In genomic region chr1:149927535-149928387, GRCh38 we compare ENCODE assay signal across 1 cellular context.
A peak's percentile ranks its signal among the peaks of the same experiment; 100 is the strongest.
TF ChIP-seq lines count a peak whose summit lies in the region.

TSS of gene SF3B4 (minus strand) at chr1:149927803. CDS start at chr1:149927759, 44 bp downstream.

TF ChIP-seq in HepG2, 621 proteins besides CTCF, POLR2A, EP300 and RAD21 (continued from another document and continues in another):
- no peak for TF ChIP-seq ZSCAN12 (CRISPR knock-in tag; IDR thresholded peaks at IDR 0.05)
- peak; percentile 70 for TF ChIP-seq HNRNPLL (IDR thresholded peaks at IDR 0.05; ENCODE audit: low read depth, low read length, poor library complexity, severe bottlenecking)
- peak; percentile 40; the same call in 1 of the 2 replicates for TF ChIP-seq FOXP4 (CRISPR knock-in tag; IDR thresholded peaks at IDR 0.05)
- TF ChIP-seq SAP130 (CRISPR knock-in tag; IDR thresholded peaks at IDR 0.05; ENCODE audit: low read depth), result peak; percentile 90
- no peak for TF ChIP-seq MZF1 (CRISPR knock-in tag; IDR thresholded peaks at IDR 0.05; ENCODE audit: borderline replicate concordance)
- TF ChIP-seq ZMYM4 (CRISPR knock-in tag; IDR thresholded peaks at IDR 0.05), result peak; percentile 83
- TF ChIP-seq GMEB2 (CRISPR knock-in tag; IDR thresholded peaks at IDR 0.05; ENCODE audit: low read depth), result peak; percentile 60; the same call in 1 of the 2 replicates
- peak; percentile 47; the same call in 1 of the 2 replicates for TF ChIP-seq RXRB (CRISPR knock-in tag; IDR thresholded peaks at IDR 0.05; ENCODE audit: borderline replicate concordance)
- 0 out of 2 replicates have a peak, but pooled peaks have one; percentile 25 for TF ChIP-seq ZNF235 (CRISPR knock-in tag; IDR thresholded peaks at IDR 0.05; ENCODE audit: borderline replicate concordance)
- TF ChIP-seq NFE2L2 (IDR thresholded peaks at IDR 0.05; ENCODE audit: low read length), result no peak
- TF ChIP-seq HCFC1 (IDR thresholded peaks at IDR 0.05; ENCODE audit: low read depth, low read length), result peak; percentile 69
- TF ChIP-seq, protein P1, sequence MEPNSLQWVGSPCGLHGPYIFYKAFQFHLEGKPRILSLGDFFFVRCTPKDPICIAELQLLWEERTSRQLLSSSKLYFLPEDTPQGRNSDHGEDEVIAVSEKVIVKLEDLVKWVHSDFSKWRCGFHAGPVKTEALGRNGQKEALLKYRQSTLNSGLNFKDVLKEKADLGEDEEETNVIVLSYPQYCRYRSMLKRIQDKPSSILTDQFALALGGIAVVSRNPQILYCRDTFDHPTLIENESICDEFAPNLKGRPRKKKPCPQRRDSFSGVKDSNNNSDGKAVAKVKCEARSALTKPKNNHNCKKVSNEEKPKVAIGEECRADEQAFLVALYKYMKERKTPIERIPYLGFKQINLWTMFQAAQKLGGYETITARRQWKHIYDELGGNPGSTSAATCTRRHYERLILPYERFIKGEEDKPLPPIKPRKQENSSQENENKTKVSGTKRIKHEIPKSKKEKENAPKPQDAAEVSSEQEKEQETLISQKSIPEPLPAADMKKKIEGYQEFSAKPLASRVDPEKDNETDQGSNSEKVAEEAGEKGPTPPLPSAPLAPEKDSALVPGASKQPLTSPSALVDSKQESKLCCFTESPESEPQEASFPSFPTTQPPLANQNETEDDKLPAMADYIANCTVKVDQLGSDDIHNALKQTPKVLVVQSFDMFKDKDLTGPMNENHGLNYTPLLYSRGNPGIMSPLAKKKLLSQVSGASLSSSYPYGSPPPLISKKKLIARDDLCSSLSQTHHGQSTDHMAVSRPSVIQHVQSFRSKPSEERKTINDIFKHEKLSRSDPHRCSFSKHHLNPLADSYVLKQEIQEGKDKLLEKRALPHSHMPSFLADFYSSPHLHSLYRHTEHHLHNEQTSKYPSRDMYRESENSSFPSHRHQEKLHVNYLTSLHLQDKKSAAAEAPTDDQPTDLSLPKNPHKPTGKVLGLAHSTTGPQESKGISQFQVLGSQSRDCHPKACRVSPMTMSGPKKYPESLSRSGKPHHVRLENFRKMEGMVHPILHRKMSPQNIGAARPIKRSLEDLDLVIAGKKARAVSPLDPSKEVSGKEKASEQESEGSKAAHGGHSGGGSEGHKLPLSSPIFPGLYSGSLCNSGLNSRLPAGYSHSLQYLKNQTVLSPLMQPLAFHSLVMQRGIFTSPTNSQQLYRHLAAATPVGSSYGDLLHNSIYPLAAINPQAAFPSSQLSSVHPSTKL (CRISPR knock-in tag; IDR thresholded peaks at IDR 0.05), result 0 out of 2 replicates have a peak, but pooled peaks have one; percentile 55
- TF ChIP-seq AKAP8 (CRISPR knock-in tag; IDR thresholded peaks at IDR 0.05), result no peak
- TF ChIP-seq SMYD3 (CRISPR knock-in tag; IDR thresholded peaks at IDR 0.05), result no peak
- no peak; the same call in 1 of the 2 replicates for TF ChIP-seq MAZ (IDR thresholded peaks at IDR 0.05; ENCODE audit: borderline replicate concordance, low read depth, low read length)
- TF ChIP-seq MAZ (CRISPR knock-in tag; IDR thresholded peaks at IDR 0.05; ENCODE audit: low read depth), result peak; percentile 26; the same call in 1 of the 2 replicates
- TF ChIP-seq ETV5 (CRISPR knock-in tag; IDR thresholded peaks at IDR 0.05; ENCODE audit: borderline replicate concordance), result peak; percentile 34; the same call in 1 of the 2 replicates
- TF ChIP-seq DMAP1 (CRISPR knock-in tag; IDR thresholded peaks at IDR 0.05), result peak; percentile 66; the same call in 1 of the 2 replicates
- TF ChIP-seq MEF2D (CRISPR knock-in tag; IDR thresholded peaks at IDR 0.05), result peak; percentile 81
- peak; percentile 84 for TF ChIP-seq SPEN (CRISPR knock-in tag; IDR thresholded peaks at IDR 0.05; ENCODE audit: low read depth)
- no peak for TF ChIP-seq E2F2 (CRISPR knock-in tag; IDR thresholded peaks at IDR 0.05; ENCODE audit: borderline replicate concordance)
- TF ChIP-seq, protein P2, sequence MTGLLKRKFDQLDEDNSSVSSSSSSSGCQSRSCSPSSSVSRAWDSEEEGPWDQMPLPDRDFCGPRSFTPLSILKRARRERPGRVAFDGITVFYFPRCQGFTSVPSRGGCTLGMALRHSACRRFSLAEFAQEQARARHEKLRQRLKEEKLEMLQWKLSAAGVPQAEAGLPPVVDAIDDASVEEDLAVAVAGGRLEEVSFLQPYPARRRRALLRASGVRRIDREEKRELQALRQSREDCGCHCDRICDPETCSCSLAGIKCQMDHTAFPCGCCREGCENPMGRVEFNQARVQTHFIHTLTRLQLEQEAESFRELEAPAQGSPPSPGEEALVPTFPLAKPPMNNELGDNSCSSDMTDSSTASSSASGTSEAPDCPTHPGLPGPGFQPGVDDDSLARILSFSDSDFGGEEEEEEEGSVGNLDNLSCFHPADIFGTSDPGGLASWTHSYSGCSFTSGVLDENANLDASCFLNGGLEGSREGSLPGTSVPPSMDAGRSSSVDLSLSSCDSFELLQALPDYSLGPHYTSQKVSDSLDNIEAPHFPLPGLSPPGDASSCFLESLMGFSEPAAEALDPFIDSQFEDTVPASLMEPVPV (CRISPR knock-in tag; IDR thresholded peaks at IDR 0.05), result 0 out of 2 replicates have a peak, but pooled peaks have one; percentile 35
- TF ChIP-seq FOXK2 (IDR thresholded peaks at IDR 0.05), result no peak
- TF ChIP-seq ZNF3 (CRISPR knock-in tag; IDR thresholded peaks at IDR 0.05), result no peak
- TF ChIP-seq SP4 (CRISPR knock-in tag; IDR thresholded peaks at IDR 0.05), result peak; percentile 91
- peak; percentile 32; the same call in 1 of the 2 replicates for TF ChIP-seq ZBTB38 (CRISPR knock-in tag; IDR thresholded peaks at IDR 0.05)
- 0 out of 2 replicates have a peak, but pooled peaks have one; percentile 39 for TF ChIP-seq ZNF354B (CRISPR knock-in tag; IDR thresholded peaks at IDR 0.05)
- peak; percentile 67; the same call in 1 of the 2 replicates for TF ChIP-seq HNRNPL (IDR thresholded peaks at IDR 0.05; ENCODE audit: low read depth, low read length)
- peak; percentile 58; the same call in 1 of the 2 replicates for TF ChIP-seq ZNF878 (CRISPR knock-in tag; IDR thresholded peaks at IDR 0.05)
- TF ChIP-seq ZFYVE20 (CRISPR knock-in tag; IDR thresholded peaks at IDR 0.05; ENCODE audit: borderline replicate concordance, low read depth), result no peak
- TF ChIP-seq ZNF501 (CRISPR knock-in tag; IDR thresholded peaks at IDR 0.05), result peak; percentile 94
- no peak; the same call in 1 of the 2 replicates for TF ChIP-seq MXD1 (CRISPR knock-in tag; IDR thresholded peaks at IDR 0.05)
- TF ChIP-seq, protein P3, sequence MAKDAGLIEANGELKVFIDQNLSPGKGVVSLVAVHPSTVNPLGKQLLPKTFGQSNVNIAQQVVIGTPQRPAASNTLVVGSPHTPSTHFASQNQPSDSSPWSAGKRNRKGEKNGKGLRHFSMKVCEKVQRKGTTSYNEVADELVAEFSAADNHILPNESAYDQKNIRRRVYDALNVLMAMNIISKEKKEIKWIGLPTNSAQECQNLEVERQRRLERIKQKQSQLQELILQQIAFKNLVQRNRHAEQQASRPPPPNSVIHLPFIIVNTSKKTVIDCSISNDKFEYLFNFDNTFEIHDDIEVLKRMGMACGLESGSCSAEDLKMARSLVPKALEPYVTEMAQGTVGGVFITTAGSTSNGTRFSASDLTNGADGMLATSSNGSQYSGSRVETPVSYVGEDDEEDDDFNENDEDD (CRISPR knock-in tag; IDR thresholded peaks at IDR 0.05; ENCODE audit: borderline replicate concordance), result peak; percentile 76; the same call in 1 of the 2 replicates
- 0 out of 2 replicates have a peak, but pooled peaks have one; percentile 48 for TF ChIP-seq KLF12 (CRISPR knock-in tag; IDR thresholded peaks at IDR 0.05; ENCODE audit: borderline replicate concordance)
- TF ChIP-seq MTA1 (CRISPR knock-in tag; IDR thresholded peaks at IDR 0.05; ENCODE audit: borderline replicate concordance), result no peak
- TF ChIP-seq ZFP91 (CRISPR knock-in tag; IDR thresholded peaks at IDR 0.05; ENCODE audit: borderline replicate concordance), result peak; percentile 80; the same call in 1 of the 2 replicates
- TF ChIP-seq ZNF563 (CRISPR knock-in tag; IDR thresholded peaks at IDR 0.05), result 0 out of 2 replicates have a peak, but pooled peaks have one; percentile 7
- no peak for TF ChIP-seq SOX6 (IDR thresholded peaks at IDR 0.05)
- TF ChIP-seq SOX6 (CRISPR knock-in tag; IDR thresholded peaks at IDR 0.05), result peak; percentile 59
- peak; percentile 49; the same call in 1 of the 2 replicates for TF ChIP-seq ZSCAN25 (CRISPR knock-in tag; IDR thresholded peaks at IDR 0.05)
- TF ChIP-seq TP53 (CRISPR knock-in tag; conservative IDR thresholded peaks at IDR 0.05), result no peak
- peak; percentile 89 for TF ChIP-seq ZFX (CRISPR knock-in tag; IDR thresholded peaks at IDR 0.05; ENCODE audit: low read depth)
- TF ChIP-seq, protein P4, sequence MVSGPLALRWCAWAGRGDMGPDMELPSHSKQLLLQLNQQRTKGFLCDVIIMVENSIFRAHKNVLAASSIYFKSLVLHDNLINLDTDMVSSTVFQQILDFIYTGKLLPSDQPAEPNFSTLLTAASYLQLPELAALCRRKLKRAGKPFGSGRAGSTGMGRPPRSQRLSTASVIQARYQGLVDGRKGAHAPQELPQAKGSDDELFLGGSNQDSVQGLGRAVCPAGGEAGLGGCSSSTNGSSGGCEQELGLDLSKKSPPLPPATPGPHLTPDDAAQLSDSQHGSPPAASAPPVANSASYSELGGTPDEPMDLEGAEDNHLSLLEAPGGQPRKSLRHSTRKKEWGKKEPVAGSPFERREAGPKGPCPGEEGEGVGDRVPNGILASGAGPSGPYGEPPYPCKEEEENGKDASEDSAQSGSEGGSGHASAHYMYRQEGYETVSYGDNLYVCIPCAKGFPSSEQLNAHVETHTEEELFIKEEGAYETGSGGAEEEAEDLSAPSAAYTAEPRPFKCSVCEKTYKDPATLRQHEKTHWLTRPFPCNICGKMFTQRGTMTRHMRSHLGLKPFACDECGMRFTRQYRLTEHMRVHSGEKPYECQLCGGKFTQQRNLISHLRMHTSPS (CRISPR knock-in tag; IDR thresholded peaks at IDR 0.05; ENCODE audit: low read depth), result no peak
- TF ChIP-seq LCORL (IDR thresholded peaks at IDR 0.05), result no peak
- peak; percentile 77 for TF ChIP-seq LCORL (CRISPR knock-in tag; IDR thresholded peaks at IDR 0.05)
- TF ChIP-seq E2F1 (CRISPR knock-in tag; IDR thresholded peaks at IDR 0.05), result peak; percentile 79
- TF ChIP-seq ZNF329 (CRISPR knock-in tag; IDR thresholded peaks at IDR 0.05; ENCODE audit: low read depth), result no peak
- peak; percentile 73; the same call in 1 of the 2 replicates for TF ChIP-seq ZC3H4 (CRISPR knock-in tag; IDR thresholded peaks at IDR 0.05; ENCODE audit: borderline replicate concordance)
- no peak for TF ChIP-seq ZNF775 (CRISPR knock-in tag; IDR thresholded peaks at IDR 0.05; ENCODE audit: borderline replicate concordance)
